In the genomic region with DNA sequence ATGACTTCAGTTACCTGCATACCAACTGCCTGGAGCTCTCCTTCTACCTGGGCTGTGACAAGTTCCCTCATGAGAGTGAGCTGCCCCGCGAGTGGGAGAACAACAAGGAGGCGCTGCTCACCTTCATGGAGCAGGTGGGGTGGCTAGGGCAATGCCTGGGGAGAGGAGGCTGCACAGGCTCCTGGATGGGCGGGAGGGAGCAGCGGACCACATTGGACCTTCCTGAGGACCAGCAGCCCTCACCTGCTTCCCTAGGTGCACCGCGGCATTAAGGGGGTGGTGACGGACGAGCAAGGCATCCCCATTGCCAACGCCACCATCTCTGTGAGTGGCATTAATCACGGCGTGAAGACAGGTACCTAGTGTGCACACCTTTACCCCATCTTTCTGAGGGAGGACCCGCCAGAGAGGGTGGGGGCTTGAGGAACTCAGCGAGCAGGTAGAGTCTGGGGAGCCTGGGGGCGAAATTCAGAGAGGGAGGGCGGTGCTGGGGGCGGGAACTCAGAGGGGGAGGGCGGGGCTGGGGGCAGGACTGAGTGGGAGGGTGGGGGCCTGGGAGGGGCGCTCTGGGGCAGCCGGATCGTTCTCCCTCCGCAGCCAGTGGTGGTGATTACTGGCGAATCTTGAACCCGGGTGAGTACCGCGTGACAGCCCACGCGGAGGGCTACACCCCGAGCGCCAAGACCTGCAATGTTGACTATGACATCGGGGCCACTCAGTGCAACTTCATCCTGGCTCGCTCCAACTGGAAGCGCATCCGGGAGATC, we compare ENCODE assay signal across 23 cellular contexts. TPM values are rescaled to one million over a fixed set of nuclear protein-coding genes. Genes with fewer than 3 reads are reported as not detected.
DNase-seq lines count a peak whose midpoint lies in the region; ATAC-seq and TF ChIP-seq lines count a peak whose summit lies in the region.
"Had no signal": no experiment of that assay in that cellular context is flagged by ENCODE, and none has a peak within 500 bp of the region (broad histone marks: within the 10 kb centered on the region; RNA-seq: fewer than 3 reads in every experiment).

No MANE protein-coding gene starts in this region.

- peak overlapping the region; percentile 65 for H3K23ac ChIP-seq in neuronal stem cell (ENCODE audit: low read depth, low read length, poor library complexity)

- no peak overlapping the region for H3K18ac ChIP-seq in neuronal stem cell (ENCODE audit: low read length)

- H3K4ac ChIP-seq in neuronal stem cell (ENCODE audit: low read length): no peak overlapping the region

- H3K14ac ChIP-seq in neuronal stem cell (ENCODE audit: low read length): no peak overlapping the region

- no peak overlapping the region for H3K4me2 ChIP-seq in neuronal stem cell (ENCODE audit: insufficient read depth, low read length, poor library complexity, severe bottlenecking)

- in situ Hi-C loops in Panc1 (cut with HindIII; ENCODE audit: low pct_unique_long_range_greater_than_20kb, low sequenced_read_pairs): no loop called here

- H3K4me1 ChIP-seq in ES-I3 (ENCODE audit: insufficient read depth, low read length) (no peaks in the 10 kb centered on the region), Panc1 (ENCODE audit: control insufficient read depth, insufficient read depth, low read length) (no peaks in the 10 kb centered on the region; the same call in 1 of the 2 replicates), neuronal stem cell (ENCODE audit: control insufficient read depth in 2 of 2, insufficient read depth in 1 of 2, low read depth in 1 of 2, low read length in 2 of 2) (no peaks in the 10 kb centered on the region)
- H3K4me1 ChIP-seq: BE2C, pancreas, sigmoid colon, upper lobe of left lung had no signal

- WGBS in neuronal stem cell (ENCODE audit: extremely low coverage in 2 of 2, insufficient read length in 2 of 2, insufficient replicate concordance in 1 of 2), 2 donors: no CpG with 5 or more reads among the region's 34 CpGs

- H2BK120ac ChIP-seq in neuronal stem cell (ENCODE audit: low read depth, low read length): no peak overlapping the region

- H2BK5ac ChIP-seq in neuronal stem cell (ENCODE audit: low read length): no peak overlapping the region

- peak overlapping the region; percentile 1 for H2AK5ac ChIP-seq in neuronal stem cell (ENCODE audit: low read depth, low read length)

- CTCF ChIA-PET in Panc1 (lab: Charles Lee): no interaction called here

- peaks cover 5% of the 10 kb centered on the region for H3K79me1 ChIP-seq in neuronal stem cell (ENCODE audit: low read depth, low read length)

- intact Hi-C loops in Panc1 (cut with micrococcal nuclease; ENCODE audit: unreplicated experiment): no loop called here

- H3K9me3 ChIP-seq in ES-I3 (ENCODE audit: control insufficient read depth, insufficient read depth, low read length) (no peaks in the 10 kb centered on the region), Panc1 (ENCODE audit: control insufficient read depth, insufficient read depth, low read depth, low read length) (no peaks in the 10 kb centered on the region), neuronal stem cell (replicated peaks in 1 of 2; ENCODE audit: control insufficient read depth in 2 of 2, insufficient read depth in 1 of 2, low read depth in 1 of 2, low read length in 2 of 2) (peaks cover 0 to 2% of the 10 kb centered on the region in 2 donors)
- H3K9me3 ChIP-seq: BE2C, pancreas, sigmoid colon, upper lobe of left lung had no signal

- H4K91ac ChIP-seq in neuronal stem cell (ENCODE audit: low read depth, low read length, poor library complexity): no peak overlapping the region

- H3K27ac ChIP-seq in Panc1 (ENCODE audit: low read length): no peak overlapping the region
- no peak overlapping the region for H3K27ac ChIP-seq in neuronal stem cell (replicated peaks; ENCODE audit: low read length)
- H3K27ac ChIP-seq: cardiac muscle cell, epithelial cell of prostate, pancreas, sigmoid colon, upper lobe of left lung had no signal

- peak overlapping the region; percentile 24 to 46 for H3K4me3 ChIP-seq in Panc1 (ENCODE audit: low read depth in 2 of 2, low read length in 2 of 2)
- H3K4me3 ChIP-seq in neuronal stem cell (ENCODE audit: low read length in 2 of 2): peak overlapping the region in 1 of 2 donors; percentile 63
- H3K4me3 ChIP-seq: cardiac muscle cell, dorsolateral prefrontal cortex, pancreas, sigmoid colon, upper lobe of left lung had no signal

- POLR2A ChIA-PET in Panc1 (lab: Charles Lee): no interaction called here

- H4K8ac ChIP-seq in neuronal stem cell (ENCODE audit: low read depth, low read length): no peak overlapping the region

- ATAC-seq in Panc1 (peak; percentile 6), HG02759 (IDR thresholded peaks at IDR 0.05; ENCODE audit: unreplicated experiment) (no peak)
- ATAC-seq: naive thymus-derived CD8-positive, alpha-beta T cell had no signal

- no peak overlapping the region for H2AFZ ChIP-seq in neuronal stem cell (ENCODE audit: low read length)

- no peak for TF ChIP-seq CTCF in Panc1 (IDR thresholded peaks at IDR 0.05)

- H2BK12ac ChIP-seq in neuronal stem cell (ENCODE audit: low read length): peak overlapping the region; percentile 58

- H2BK15ac ChIP-seq in neuronal stem cell (ENCODE audit: low read length): no peak overlapping the region

- peak; percentile 54 for DNase-seq in DMS153 (lab: John Stamatoyannopoulos, UW)
- no peak for DNase-seq in DMS153 treated with DMSO at 0.1 percent for 48 hours (lab: John Stamatoyannopoulos, UW; ENCODE audit: unreplicated experiment)
- no peak for DNase-seq in Panc1 (ENCODE audit: low read depth, low spot score)
- DNase-seq in neuronal stem cell (ENCODE audit: low spot score): no peak
- DNase-seq in DMS79 (lab: John Stamatoyannopoulos, UW): no peak
- DNase-seq in HuH-7 (ENCODE audit: low spot score): no peak
- DNase-seq: 8988T; activated CD4-positive, alpha-beta T cell treated with anti-CD3 and anti-CD28 coated beads for 1 hour; activated effector memory CD4-positive, alpha-beta T cell treated with anti-CD3 and anti-CD28 coated beads, Interleukin-2, amount 50 U/mL, for 16 hours; BE2C; dorsolateral prefrontal cortex; hippocampal formation; mesendoderm; naive thymus-derived CD8-positive, alpha-beta T cell; NCI-H1417 treated with DMSO at 0.1 percent for 48 hours; stimulated activated naive CD4-positive, alpha-beta T cell had no signal

- H3K9ac ChIP-seq in ES-I3 (ENCODE audit: low read depth, low read length): peak overlapping the region; percentile 31; the same call in 1 of the 2 replicates
- H3K9ac ChIP-seq in neuronal stem cell (ENCODE audit: low read depth, low read length, poor library complexity): no peak overlapping the region

- peaks cover 6% of the 10 kb centered on the region; the same call in 1 of the 2 replicates for H3K36me3 ChIP-seq in ES-I3 (ENCODE audit: insufficient read depth, low read length)
- peaks cover 5% of the 10 kb centered on the region for H3K36me3 ChIP-seq in Panc1 (ENCODE audit: control insufficient read depth, insufficient read depth, low read length)
- H3K36me3 ChIP-seq in neuronal stem cell (replicated peaks in 1 of 2; ENCODE audit: control insufficient read depth in 2 of 2, insufficient read depth in 2 of 2, low read length in 2 of 2): peaks cover 66 to 69% of the 10 kb centered on the region in 2 donors

- H3K27me3 ChIP-seq in Panc1 (ENCODE audit: control insufficient read depth, insufficient read depth, low read length) (no peaks in the 10 kb centered on the region), neuronal stem cell (ENCODE audit: control insufficient read depth in 3 of 3, insufficient read depth in 3 of 3, low read depth in 1 of 3, low read length in 3 of 3) (no peaks in the 10 kb centered on the region)
- H3K27me3 ChIP-seq: BE2C, cardiac muscle cell, pancreas, upper lobe of left lung had no signal

- no TSS peak for BruUV-seq in Panc1 (replicated peaks; lab: Mats Ljungman, UMichigan)

RNA-seq across cellular contexts. Expression of a gene that starts 9.0 kb away (rescaled TPM):
- 0.62 TPM for total RNA-seq in Panc1 (2021; ENCODE audit: unreplicated experiment)
- 1.2 TPM for polyA plus RNA-seq in Panc1 (2012; ENCODE audit: insufficient read length)
- polyA plus RNA-seq in neuronal stem cell (2013, experiment 1 of 2): 24.7 TPM
- 25.4 TPM for polyA plus RNA-seq in neuronal stem cell (2013, experiment 2 of 2)

RNA-seq across cellular contexts. Expression of a gene that starts 10.2 kb away (rescaled TPM):
- 195 TPM for total RNA-seq in Panc1 (2021; ENCODE audit: unreplicated experiment)
- 263 TPM for polyA plus RNA-seq in Panc1 (2012; ENCODE audit: insufficient read length)
- polyA plus RNA-seq in neuronal stem cell (2013, experiment 1 of 2): 157 TPM
- polyA plus RNA-seq in neuronal stem cell (2013, experiment 2 of 2): 156 TPM

RNA-seq across cellular contexts. Expression of a gene that starts 28.0 kb away (rescaled TPM):
- not detected for total RNA-seq in Panc1 (2021; ENCODE audit: unreplicated experiment)
- polyA plus RNA-seq in Panc1 (2012; ENCODE audit: insufficient read length): not detected
- polyA plus RNA-seq in neuronal stem cell (2013, experiment 1 of 2): 0.07 TPM
- not detected for polyA plus RNA-seq in neuronal stem cell (2013, experiment 2 of 2)
- total RNA-seq: naive thymus-derived CD8-positive, alpha-beta T cell; sigmoid colon; upper lobe of left lung had no signal
- polyA plus RNA-seq: naive thymus-derived CD8-positive, alpha-beta T cell had no signal

RNA-seq across cellular contexts. Expression of a gene that starts 30.9 kb away (rescaled TPM):
- total RNA-seq in Panc1 (2021; ENCODE audit: unreplicated experiment): 36.9 TPM
- polyA plus RNA-seq in Panc1 (2012; ENCODE audit: insufficient read length): 25.4 TPM
- 9.9 TPM for polyA plus RNA-seq in neuronal stem cell (2013, experiment 1 of 2)
- polyA plus RNA-seq in neuronal stem cell (2013, experiment 2 of 2): 8.9 TPM

RNA-seq across cellular contexts. Expression of a gene that starts 47.8 kb away (rescaled TPM):
- 1.3 TPM for total RNA-seq in Panc1 (2021; ENCODE audit: unreplicated experiment)
- 0.99 TPM for polyA plus RNA-seq in Panc1 (2012; ENCODE audit: insufficient read length)
- 17.7 TPM for polyA plus RNA-seq in neuronal stem cell (2013, experiment 1 of 2)
- polyA plus RNA-seq in neuronal stem cell (2013, experiment 2 of 2): 17.9 TPM
- polyA plus RNA-seq: naive thymus-derived CD8-positive, alpha-beta T cell had no signal
